In genomic region chr6:113824863-113825262, GRCh38 we compare ENCODE assay signal across 23 cellular contexts.
"Had no signal": no experiment of that assay in that cellular context is flagged by ENCODE, and none has a peak within 500 bp of the region (broad histone marks: within the 10 kb centered on the region; RNA-seq: fewer than 3 reads in every experiment).

No MANE protein-coding gene starts in this region.

- H3K4me3 Mint-ChIP-seq: activated B cell treated with CpG ODN at 0.5 μM for 24 hours; activated CD4-positive, alpha-beta memory T cell treated with anti-CD3 and anti-CD28 coated beads for 36 hours; activated CD4-positive, alpha-beta T cell treated with anti-CD3 and anti-CD28 coated beads, Interleukin-2, amount 10 ng/mL, durations not matched to agents 7 days and 5 days; activated naive CD4-positive, alpha-beta T cell treated with anti-CD3 and anti-CD28 coated beads for 36 hours; activated naive CD8-positive, alpha-beta T cell; activated T-cell treated with anti-CD3 and anti-CD28 coated beads, Interleukin-2, amount 50 U/mL, for 4 hours; activated T-helper 17 cell treated with anti-CD3 and anti-CD28 coated beads, Interleukin-2, amount 50 U/mL, for 72 hours; T-cell had no signal

- DNase-seq: activated B cell treated with CpG ODN at 0.5 μM for 24 hours; activated CD4-positive, alpha-beta memory T cell treated with anti-CD3 and anti-CD28 coated beads for 36 hours; activated CD4-positive, alpha-beta T cell treated with anti-CD3 and anti-CD28 coated beads for 1 hour; activated CD4-positive, alpha-beta T cell treated with anti-CD3 and anti-CD28 coated beads, Interleukin-2, amount 10 ng/mL, durations not matched to agents 7 days and 5 days; activated CD8-positive, alpha-beta memory T cell treated with anti-CD3 and anti-CD28 coated beads for 24 hours; activated gamma-delta T cell; activated naive CD4-positive, alpha-beta T cell treated with anti-CD3 and anti-CD28 coated beads for 36 hours; activated T-cell treated with anti-CD3 and anti-CD28 coated beads, Interleukin-2, amount 50 U/mL, for 4 hours; MM.1S; NCI-H1417 treated with DMSO at 0.1 percent for 48 hours; NCI-H1694; NCI-H2107; NCI-H2171 treated with DMSO at 0.1 percent for 48 hours; NCI-H226; NCI-H510A; NCI-H526 treated with DMSO at 0.1 percent for 48 hours; NCI-H82; SIG-M5; T-cell; T-helper 2 cell; T1000 had no signal

- H3K27me3 Mint-ChIP-seq: activated B cell treated with CpG ODN at 0.5 μM for 24 hours had no signal

- H3K4me1 Mint-ChIP-seq: activated B cell treated with CpG ODN at 0.5 μM for 24 hours; activated CD4-positive, alpha-beta T cell treated with anti-CD3 and anti-CD28 coated beads, Interleukin-2, amount 10 ng/mL, durations not matched to agents 7 days and 5 days; activated T-helper 17 cell treated with anti-CD3 and anti-CD28 coated beads, Interleukin-2, amount 50 U/mL, for 72 hours; T-cell had no signal

- ATAC-seq: activated T-cell treated with anti-CD3 and anti-CD28 coated beads, Interleukin-2, amount 50 U/mL, for 4 hours; activated T-helper 17 cell treated with anti-CD3 and anti-CD28 coated beads, Interleukin-2, amount 50 U/mL, for 72 hours; T-cell had no signal

- H3K36me3 Mint-ChIP-seq: activated CD4-positive, alpha-beta memory T cell treated with anti-CD3 and anti-CD28 coated beads for 36 hours; activated naive CD8-positive, alpha-beta T cell; T-cell had no signal

- H3K9me3 Mint-ChIP-seq: activated B cell treated with CpG ODN at 0.5 μM for 24 hours; activated CD4-positive, alpha-beta memory T cell treated with anti-CD3 and anti-CD28 coated beads for 36 hours; activated CD4-positive, alpha-beta T cell treated with anti-CD3 and anti-CD28 coated beads, Interleukin-2, amount 10 ng/mL, durations not matched to agents 7 days and 5 days; activated naive CD4-positive, alpha-beta T cell treated with anti-CD3 and anti-CD28 coated beads for 36 hours; activated T-cell treated with anti-CD3 and anti-CD28 coated beads, Interleukin-2, amount 50 U/mL, for 4 hours; activated T-helper 17 cell treated with anti-CD3 and anti-CD28 coated beads, Interleukin-2, amount 50 U/mL, for 72 hours had no signal

- H3K27ac Mint-ChIP-seq: activated B cell treated with CpG ODN at 0.5 μM for 24 hours; activated CD4-positive, alpha-beta memory T cell treated with anti-CD3 and anti-CD28 coated beads for 36 hours; activated CD4-positive, alpha-beta T cell treated with anti-CD3 and anti-CD28 coated beads, Interleukin-2, amount 10 ng/mL, durations not matched to agents 7 days and 5 days; activated naive CD4-positive, alpha-beta T cell treated with anti-CD3 and anti-CD28 coated beads for 36 hours; activated naive CD8-positive, alpha-beta T cell; activated T-helper 17 cell treated with anti-CD3 and anti-CD28 coated beads, Interleukin-2, amount 50 U/mL, for 72 hours; T-cell had no signal
